In genomic region chr5:36647046-36647445, GRCh38 we compare ENCODE assay signal across 16 cellular contexts. TPM values are rescaled to one million over a fixed set of nuclear protein-coding genes. Genes with fewer than 3 reads are reported as not detected.
"Had no signal": no experiment of that assay in that cellular context is flagged by ENCODE, and none has a peak within 500 bp of the region (broad histone marks: within the 10 kb centered on the region; RNA-seq: fewer than 3 reads in every experiment).

No MANE protein-coding gene starts in this region.

- H3K36me3 ChIP-seq: breast epithelium had no signal

- H3K4me3 Mint-ChIP-seq: activated CD4-positive, alpha-beta memory T cell treated with anti-CD3 and anti-CD28 coated beads, Interleukin-2, amount 10 ng/mL, durations not matched to agents 7 days and 5 days; activated naive CD8-positive, alpha-beta T cell treated with anti-CD3 and anti-CD28 coated beads for 36 hours; activated T-cell treated with anti-CD3 and anti-CD28 coated beads, Interleukin-2, amount 50 U/mL, for 72 hours; nephron progenitor cell; stimulated activated naive B cell treated with anti-CD40 and anti-IgM and Interleukin-4, amounts not matched to agents 10 μg/mL and 1 μg/mL and 100 μg/mL, for 72 hours; type B pancreatic cell had no signal

- DNase-seq: activated CD4-positive, alpha-beta memory T cell treated with anti-CD3 and anti-CD28 coated beads, Interleukin-2, amount 10 ng/mL, durations not matched to agents 7 days and 5 days; activated CD4-positive, alpha-beta T cell treated with anti-CD3 and anti-CD28 coated beads for 1 hour; activated CD8-positive, alpha-beta memory T cell treated with anti-CD3 and anti-CD28 coated beads, Interleukin-2, amount 50 U/mL, for 4 hours; activated gamma-delta T cell treated with Interleukin-2 at 50 U/mL for 16 hours; activated naive CD8-positive, alpha-beta T cell treated with anti-CD3 and anti-CD28 coated beads for 36 hours; activated T-cell treated with anti-CD3 and anti-CD28 coated beads, Interleukin-2, amount 50 U/mL, for 72 hours; glutamatergic neuron; mesenchymal stem cell; nephron progenitor cell; stimulated activated naive B cell treated with anti-CD40 and anti-IgM and Interleukin-4, amounts not matched to agents 10 μg/mL and 1 μg/mL and 100 μg/mL, for 72 hours; substantia nigra; T-helper 9 cell had no signal

- H3K27ac Mint-ChIP-seq: activated CD4-positive, alpha-beta memory T cell treated with anti-CD3 and anti-CD28 coated beads, Interleukin-2, amount 10 ng/mL, durations not matched to agents 7 days and 5 days; activated naive CD8-positive, alpha-beta T cell treated with anti-CD3 and anti-CD28 coated beads for 36 hours; activated T-cell treated with anti-CD3 and anti-CD28 coated beads, Interleukin-2, amount 50 U/mL, for 72 hours; nephron progenitor cell; stimulated activated naive B cell treated with anti-CD40 and anti-IgM and Interleukin-4, amounts not matched to agents 10 μg/mL and 1 μg/mL and 100 μg/mL, for 72 hours; type B pancreatic cell had no signal

- H3K27ac ChIP-seq: breast epithelium had no signal

- H3K4me1 Mint-ChIP-seq: activated CD4-positive, alpha-beta memory T cell treated with anti-CD3 and anti-CD28 coated beads, Interleukin-2, amount 10 ng/mL, durations not matched to agents 7 days and 5 days; activated naive CD8-positive, alpha-beta T cell treated with anti-CD3 and anti-CD28 coated beads for 36 hours; stimulated activated naive B cell treated with anti-CD40 and anti-IgM and Interleukin-4, amounts not matched to agents 10 μg/mL and 1 μg/mL and 100 μg/mL, for 72 hours had no signal

- H3K27me3 ChIP-seq: breast epithelium had no signal

- H3K4me1 ChIP-seq: breast epithelium had no signal

- H3K36me3 Mint-ChIP-seq: activated naive CD8-positive, alpha-beta T cell treated with anti-CD3 and anti-CD28 coated beads for 36 hours; stimulated activated naive B cell treated with anti-CD40 and anti-IgM and Interleukin-4, amounts not matched to agents 10 μg/mL and 1 μg/mL and 100 μg/mL, for 72 hours had no signal

- ATAC-seq: activated T-cell treated with anti-CD3 and anti-CD28 coated beads, Interleukin-2, amount 50 U/mL, for 72 hours; left lobe of liver; stimulated activated naive B cell treated with anti-CD40 and anti-IgM and Interleukin-4, amounts not matched to agents 10 μg/mL and 1 μg/mL and 100 μg/mL, for 72 hours had no signal

- H3K9me3 ChIP-seq: breast epithelium had no signal

- H3K27me3 Mint-ChIP-seq: type B pancreatic cell had no signal

- H3K4me3 ChIP-seq: breast epithelium had no signal

- H3K9me3 Mint-ChIP-seq: activated CD4-positive, alpha-beta memory T cell treated with anti-CD3 and anti-CD28 coated beads, Interleukin-2, amount 10 ng/mL, durations not matched to agents 7 days and 5 days; activated naive CD8-positive, alpha-beta T cell treated with anti-CD3 and anti-CD28 coated beads for 36 hours; activated T-cell treated with anti-CD3 and anti-CD28 coated beads, Interleukin-2, amount 50 U/mL, for 72 hours; nephron progenitor cell; stimulated activated naive B cell treated with anti-CD40 and anti-IgM and Interleukin-4, amounts not matched to agents 10 μg/mL and 1 μg/mL and 100 μg/mL, for 72 hours had no signal

RNA-seq across cellular contexts. Expression of gene SLC1A3, which starts 40.6 kb away (rescaled TPM):
- total RNA-seq: activated CD4-positive, alpha-beta memory T cell treated with anti-CD3 and anti-CD28 coated beads, Interleukin-2, amount 10 ng/mL, durations not matched to agents 7 days and 5 days; dermis microvascular lymphatic vessel endothelial cell had no signal
